ENCODE assay signal across 8 cellular contexts in genomic region chr16:1420540-1421205, GRCh38. TPM values are rescaled to one million over a fixed set of nuclear protein-coding genes. Genes with fewer than 3 reads are reported as not detected.
DNase-seq lines count a peak whose midpoint lies in the region; ATAC-seq, FAIRE-seq and TF ChIP-seq lines count a peak whose summit lies in the region.

Gene UQCC4, minus strand, starts transcription at chr16:1420747. Its CDS starts 24 bp downstream, at chr16:1420723.

- peak within 1 kb of the TSS; percentile 26 for H3K56ac ChIP-seq in H1 (replicated peaks; ENCODE audit: insufficient read length, low read depth, low read length)

- H3K79me1 ChIP-seq in H1 (ENCODE audit: low read depth, low read length): peaks cover 5% of the 10 kb centered on the region; the same call in 1 of the 2 replicates
- peaks cover 21% of the 10 kb centered on the region for H3K79me1 ChIP-seq in mesenchymal stem cell (replicated peaks; ENCODE audit: low read length, poor library complexity, severe bottlenecking)

- H2BK5ac ChIP-seq in H1 (ENCODE audit: low read depth, low read length): 0 out of 2 replicates have a peak within 1 kb of the TSS, but pooled peaks have one; percentile 52
- H2BK5ac ChIP-seq in mesenchymal stem cell (ENCODE audit: low read depth, low read length, poor library complexity, severe bottlenecking): no peak within 1 kb of the TSS

- H2AFZ ChIP-seq in H1 (ENCODE audit: low read length): peak within 1 kb of the TSS; percentile 34; the same call in 1 of the 2 replicates
- H2AFZ ChIP-seq in mesenchymal stem cell (ENCODE audit: low read depth, low read length): peak within 1 kb of the TSS; percentile 73

- no peaks in the 10 kb centered on the region; a peak in 1 of 8 replicates for H3K36me3 ChIP-seq in H1 (ENCODE audit: control insufficient read depth in 2 of 4, insufficient read depth in 4 of 4, low read length in 3 of 4)
- peaks cover 4% of the 10 kb centered on the region in 2 experiments for H3K36me3 ChIP-seq in mesenchymal stem cell (ENCODE audit: control insufficient read depth in 1 of 2, insufficient read depth in 2 of 2, low read depth in 1 of 2, low read length in 2 of 2)

- H3K18ac ChIP-seq in H1 (ENCODE audit: extremely low read depth, low read length) (peak within 1 kb of the TSS; percentile 4; the same call in 1 of the 2 replicates), mesenchymal stem cell (ENCODE audit: low read depth in 1 of 2, low read length in 2 of 2) (peak within 1 kb of the TSS; percentile 74 to 88)

- TF ChIP-seq EP300 in H1 (IDR thresholded peaks at IDR 0.05; ENCODE audit: borderline replicate concordance in 1 of 2, low read depth in 2 of 2, low read length in 2 of 2): peak in 1 of 2 experiments; percentile 77; a peak in 1 of 3 replicates

- H2BK15ac ChIP-seq in H1 (ENCODE audit: low read length): no peak within 1 kb of the TSS
- peak within 1 kb of the TSS; percentile 73 for H2BK15ac ChIP-seq in mesenchymal stem cell (ENCODE audit: low read depth, poor library complexity, severe bottlenecking)

- peak; percentile 19 for FAIRE-seq in H1 (lab: Jason Lieb, UNC)

- ATAC-seq in GM21360 (IDR thresholded peaks at IDR 0.05; ENCODE audit: unreplicated experiment): peak; percentile 91

- peak within 1 kb of the TSS; percentile 78 to 87 (median 85) for H3K9ac ChIP-seq in H1 (replicated peaks in 1 of 4; ENCODE audit: extremely low read depth in 1 of 4, low read depth in 3 of 4, low read length in 3 of 4)
- peak within 1 kb of the TSS; percentile 97 for H3K9ac ChIP-seq in mesenchymal stem cell (ENCODE audit: low read length)

- CTCF ChIA-PET in H1 (lab: Charles Lee; ENCODE audit: partially characterized antibody): interaction anchor here (1.2 kb wide), 1 partner anchor 57 kb away, joined by 3 read pairs; no protein-coding TSS in a partner anchor

- peaks cover 5 to 21% of the 10 kb centered on the region in 2 experiments for H3K79me2 ChIP-seq in H1 (ENCODE audit: control insufficient read depth in 1 of 2, insufficient read depth in 2 of 2, low read length in 2 of 2)

- peak within 1 kb of the TSS; percentile 72 for H2BK120ac ChIP-seq in H1 (replicated peaks; ENCODE audit: low read depth, low read length)
- H2BK120ac ChIP-seq in mesenchymal stem cell (ENCODE audit: low read depth, low read length): peak within 1 kb of the TSS; percentile 61

- peak; percentile 98 for DNase-seq in COLO668 (lab: John Stamatoyannopoulos, UW; ENCODE audit: unreplicated experiment)
- peak; percentile 98 for DNase-seq in HT1080 (ENCODE audit: low read depth)
- peak; percentile 98 for DNase-seq in NOMO-1 treated with DMSO at 0.1 percent for 48 hours (lab: John Stamatoyannopoulos, UW; ENCODE audit: unreplicated experiment)
- DNase-seq in activated CD8-positive, alpha-beta memory T cell treated with anti-CD3 and anti-CD28 coated beads for 48 hours (ENCODE audit: low read depth in 2 of 3, low spot score in 2 of 3): peak; percentile 98 to 99 (median 99)
- DNase-seq in H1 (ENCODE audit: low read depth in 1 of 2, low spot score in 2 of 2): peak; percentile 91 to 99
- DNase-seq in mesenchymal stem cell: peak; percentile 99
- DNase-seq in stimulated activated CD8-positive, alpha-beta memory T cell treated with anti-CD3 and anti-CD28 coated beads, Interleukin-12 subunit alpha, Interleukin-12 subunit beta, amount 100 ng/mL, for 4 hours (ENCODE audit: low read depth): peak; percentile 98

- no peak for TF ChIP-seq CTCF in H1 (IDR thresholded peaks at IDR 0.05; ENCODE audit: control extremely low read depth in 1 of 3, insufficient read depth in 1 of 3, low read depth in 1 of 3, low read length in 3 of 3)

- POLR2A ChIA-PET in H1 (lab: Charles Lee; ENCODE audit: partially characterized antibody): interaction anchor here (0.7 to 4.0 kb wide), 18 partner anchors 9 to 544 kb away, joined by 3 to 18 read pairs (median 4); partner anchors contain the start of genes MAPK8IP3, PERCC1 and RPS2

- H3K9me3 ChIP-seq in H1 (ENCODE audit: insufficient read depth in 2 of 2, low read depth in 1 of 2, low read length in 1 of 2) (no peaks in the 10 kb centered on the region), mesenchymal stem cell (ENCODE audit: control insufficient read depth, low read length) (no peaks in the 10 kb centered on the region)

- peak within 1 kb of the TSS; percentile 65 for H4K91ac ChIP-seq in H1 (replicated peaks; ENCODE audit: insufficient read length, low read length)
- H4K91ac ChIP-seq in mesenchymal stem cell (ENCODE audit: low read length): peak within 1 kb of the TSS; percentile 68

- peak within 1 kb of the TSS; percentile 91 for H3K4ac ChIP-seq in H1 (replicated peaks; ENCODE audit: insufficient read length, low read depth, low read length)
- peak within 1 kb of the TSS; percentile 73 to 99 for H3K4ac ChIP-seq in mesenchymal stem cell (ENCODE audit: low read depth in 1 of 2, low read length in 2 of 2)

- peaks cover 0 to 4% (median 3%) of the 10 kb centered on the region in 4 experiments; a peak in 5 of 7 replicates for H3K4me1 ChIP-seq in H1 (replicated peaks in 1 of 4; ENCODE audit: control insufficient read depth in 3 of 4, insufficient read depth in 4 of 4, low read length in 3 of 4)
- peaks cover 10% of the 10 kb centered on the region for H3K4me1 ChIP-seq in mesenchymal stem cell (ENCODE audit: control insufficient read depth, insufficient read depth, low read depth, low read length)

- peaks cover 0 to 7% of the 10 kb centered on the region in 2 experiments for H4K20me1 ChIP-seq in H1 (replicated peaks in 1 of 2; ENCODE audit: control insufficient read depth in 1 of 2, insufficient read depth in 2 of 2, low read length in 2 of 2)

- H3K23me2 ChIP-seq in H1 (ENCODE audit: low read depth, low read length): peaks cover 8% of the 10 kb centered on the region

- H4K8ac ChIP-seq in H1 (ENCODE audit: extremely low read depth, insufficient read depth, low read length) (peak within 1 kb of the TSS; percentile 88), mesenchymal stem cell (ENCODE audit: low read length) (peak within 1 kb of the TSS; percentile 81)

- H3K4me3 ChIP-seq in H1 (ENCODE audit: extremely low read depth in 1 of 4, insufficient read depth in 2 of 4, low read depth in 3 of 4, low read length in 4 of 4): peak within 1 kb of the TSS; percentile 87 to 97 (median 93)
- peak within 1 kb of the TSS; percentile 94 to 99 for H3K4me3 ChIP-seq in mesenchymal stem cell (ENCODE audit: insufficient read depth in 1 of 2, low read depth in 1 of 2, low read length in 2 of 2)

- H3K14ac ChIP-seq in H1 (ENCODE audit: insufficient read length) (no peak within 1 kb of the TSS), mesenchymal stem cell (ENCODE audit: low read length in 2 of 2) (peak within 1 kb of the TSS in 1 of 2 experiments; percentile 61)

- no peaks in the 10 kb centered on the region for H3K27me3 ChIP-seq in H1 (replicated peaks in 1 of 4; ENCODE audit: control insufficient read depth in 3 of 4, extremely low read depth in 1 of 4, insufficient read depth in 3 of 4, low read length in 3 of 4)
- H3K27me3 ChIP-seq in mesenchymal stem cell (ENCODE audit: control insufficient read depth in 1 of 2, insufficient read depth in 1 of 2, low read length in 2 of 2): no peaks in the 10 kb centered on the region

- H2BK12ac ChIP-seq in H1 (ENCODE audit: low read depth, low read length): peak within 1 kb of the TSS; percentile 50; the same call in 1 of the 2 replicates
- H2BK12ac ChIP-seq in mesenchymal stem cell (ENCODE audit: low read length in 2 of 2): peak within 1 kb of the TSS in 1 of 2 experiments; percentile 71

- peak in 1 of 2 experiments; percentile 85; a peak in 2 of 3 replicates for TF ChIP-seq POLR2A in H1 (IDR thresholded peaks at IDR 0.05; ENCODE audit: control extremely low read depth in 1 of 2, low read depth in 2 of 2, low read length in 2 of 2)

- H3K23ac ChIP-seq in H1 (ENCODE audit: insufficient read length) (no peak within 1 kb of the TSS), mesenchymal stem cell (ENCODE audit: low read length in 2 of 2) (peak within 1 kb of the TSS in 1 of 2 experiments; percentile 96)

- H2AK5ac ChIP-seq in H1 (ENCODE audit: low read depth, low read length) (peak within 1 kb of the TSS; percentile 28; the same call in 1 of the 2 replicates), mesenchymal stem cell (ENCODE audit: low read length, severe bottlenecking) (peak within 1 kb of the TSS; percentile 86)

- H3K4me2 ChIP-seq in H1 (ENCODE audit: insufficient read depth in 1 of 2, low read depth in 2 of 2, low read length in 2 of 2) (peak within 1 kb of the TSS; percentile 95 to 97), mesenchymal stem cell (ENCODE audit: low read length, poor library complexity, severe bottlenecking) (peak within 1 kb of the TSS; percentile 96)

- H4K5ac ChIP-seq in H1 (ENCODE audit: insufficient read length, low read depth, low read length): peak within 1 kb of the TSS; percentile 89

- TF ChIP-seq RAD21 in H1 (IDR thresholded peaks at IDR 0.05 in 1 of 2, conservative IDR thresholded peaks at IDR 0.05 in 1 of 2; ENCODE audit: low read depth in 2 of 2, low read length in 2 of 2): no peak

- WGBS in H1 (ENCODE audit: extremely low coverage in 1 of 2, insufficient coverage in 1 of 2, insufficient read length in 1 of 2, insufficient replicate concordance in 2 of 2, low coverage in 1 of 2, low lambda C conversion rate in 2 of 2, missing lambda C conversion rate in 1 of 2), 2 experiments: 1% methylated on average over 47 of the region's 71 CpGs; no CpG with 5 or more reads in 1 of the 2 experiments
- under 1% methylated on average over 71 of the region's 71 CpGs for WGBS in mesenchymal stem cell

- peak within 1 kb of the TSS; percentile 64 for H3K27ac ChIP-seq in H1 (ENCODE audit: low read depth, low read length)
- H3K27ac ChIP-seq in mesenchymal stem cell (ENCODE audit: low read length, poor library complexity, severe bottlenecking): peak within 1 kb of the TSS; percentile 50

- H2BK20ac ChIP-seq in H1 (ENCODE audit: low read length): no peak within 1 kb of the TSS

TF ChIP-seq in H1, 55 proteins besides CTCF, POLR2A, EP300 and RAD21 (continues in another document):
- TF ChIP-seq, protein P1, sequence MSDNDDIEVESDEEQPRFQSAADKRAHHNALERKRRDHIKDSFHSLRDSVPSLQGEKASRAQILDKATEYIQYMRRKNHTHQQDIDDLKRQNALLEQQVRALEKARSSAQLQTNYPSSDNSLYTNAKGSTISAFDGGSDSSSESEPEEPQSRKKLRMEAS (IDR thresholded peaks at IDR 0.05): peak; percentile 93

RNA-seq across cellular contexts. Expression of gene UQCC4, which starts in this region (rescaled TPM):
- 42.0 and 62.9 TPM in 2 replicates for total RNA-seq in HT1080 (2014; rRNA removed; shearing (Covaris generic))
- polyA plus RNA-seq in HT1080 (2015; cell fraction: cytosol; rRNA removed): 38.7 and 39.0 TPM in 2 replicates
- polyA plus RNA-seq in HT1080 (2015; cell fraction: nucleus; rRNA removed): 21.8 and 24.9 TPM in 2 replicates
- 13.4 and 14.9 TPM in 2 replicates for total RNA-seq in H1 (2021; fragmentation: NEBNext Ultra II Directional; extraction: Animal tissue kit (Norgen Biotek cat#: 25700))
- 33.8 and 35.0 TPM in 2 replicates for polyA plus RNA-seq in H1 (2011; rRNA removed)
- 31.5 TPM for polyA plus RNA-seq in H1 (2011; cell fraction: cytosol; rRNA removed)
- polyA plus RNA-seq in H1 (2011; cell fraction: nucleus; rRNA removed): 22.3 TPM
- 15.3 to 20.8 TPM (median 19.9 TPM) in 4 replicates for polyA plus RNA-seq in H1 (2012, experiment 1 of 2)
- polyA plus RNA-seq in H1 (2012, experiment 2 of 2): 16.5 TPM
- 18.8 TPM for polyA plus RNA-seq in H1 (2013, experiment 1 of 2)
- polyA plus RNA-seq in H1 (2013, experiment 2 of 2): 20.4 TPM
- 7.0 and 7.6 TPM in 2 replicates for polyA minus RNA-seq in H1 (2011; rRNA and poly(A)+ RNA removed)
- 8.1 TPM for polyA minus RNA-seq in H1 (2011; cell fraction: cytosol; rRNA and poly(A)+ RNA removed)
- 13.3 TPM for polyA minus RNA-seq in H1 (2011; cell fraction: nucleus; rRNA and poly(A)+ RNA removed)
- polyA plus RNA-seq in mesenchymal stem cell (2013, experiment 1 of 2): 11.2 TPM
- polyA plus RNA-seq in mesenchymal stem cell (2013, experiment 2 of 2): 11.4 TPM

Comparison
In these comparisons a context has a peak if more than half of its experiments do, and no peak if none do; other contexts are left out.
1. Peak in every context shown above with its lines: DNase-seq, ATAC-seq, H3K4me3 ChIP-seq and H3K27ac ChIP-seq.